ENCODE assay signal across 13 cellular contexts in the genomic region with DNA sequence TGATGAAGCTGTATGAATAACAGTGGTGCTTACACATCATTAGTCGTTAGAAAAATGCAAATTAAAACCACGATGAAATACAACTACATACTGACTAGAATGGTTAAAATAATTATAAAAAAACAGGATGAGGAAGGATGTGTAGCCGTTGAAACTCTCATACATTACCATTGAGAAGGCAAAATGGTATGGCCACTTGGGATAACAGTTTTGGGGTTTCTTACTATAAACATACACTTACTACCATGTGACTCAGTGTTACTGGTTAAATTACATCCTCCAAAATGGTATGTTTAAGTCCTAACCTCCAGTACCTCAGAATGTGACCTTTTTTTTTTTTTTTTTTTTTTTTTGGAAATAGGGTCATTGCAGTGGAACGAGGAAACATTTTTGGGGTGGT.
"Had no signal": no experiment of that assay in that cellular context is flagged by ENCODE, and none has a peak within 500 bp of the region (broad histone marks: within the 10 kb centered on the region; RNA-seq: fewer than 3 reads in every experiment).

No MANE protein-coding gene starts in this region.

- H3K4me3 ChIP-seq: adrenal gland, dorsolateral prefrontal cortex, gastrocnemius medialis, tibial nerve, uterus had no signal

- DNase-seq: activated CD8-positive, alpha-beta memory T cell treated with anti-CD3 and anti-CD28 coated beads for 24 hours; activated CD8-positive, alpha-beta memory T cell treated with anti-CD3 and anti-CD28 coated beads, Interleukin-2, amount 50 U/mL, for 48 hours; activated gamma-delta T cell treated with Interleukin-2 at 50 U/mL for 16 hours; adrenal gland; central memory CD4-positive, alpha-beta T cell; dorsolateral prefrontal cortex; gastrocnemius medialis; head of caudate nucleus; kidney; stimulated activated CD4-positive, alpha-beta T cell treated with anti-CD3 and anti-CD28 coated beads, Interleukin-2, amount 100 ng/mL, for 24 hours; uterus had no signal

- ATAC-seq: gastrocnemius medialis, left lobe of liver had no signal

- H3K9me3 ChIP-seq: adrenal gland, gastrocnemius medialis, tibial nerve, uterus had no signal

- H3K4me1 ChIP-seq: adrenal gland, uterus had no signal

- H3K27me3 ChIP-seq: adrenal gland, dorsolateral prefrontal cortex, gastrocnemius medialis, tibial nerve, uterus had no signal

- H3K36me3 ChIP-seq: adrenal gland, gastrocnemius medialis, tibial nerve, uterus had no signal

- H3K27ac ChIP-seq: adrenal gland, dorsolateral prefrontal cortex, gastrocnemius medialis, tibial nerve, uterus had no signal
